ENCODE assay signal across 1 cellular context in genomic region chr10:129223363-129223762, GRCh38.
TF ChIP-seq lines count a peak whose summit lies in the region.

No MANE protein-coding gene starts in this region.

TF ChIP-seq in GM12878, 131 proteins besides CTCF, POLR2A, EP300 and RAD21 (continued from another document):
- no peak for TF ChIP-seq ZNF592 (IDR thresholded peaks at IDR 0.05)
TF ChIP-seq in GM12878: peak in this region for 2.
